In genomic region chr4:71571346-71571745, GRCh38 we compare ENCODE assay signal across 7 cellular contexts.
"Had no signal": no experiment of that assay in that cellular context is flagged by ENCODE, and none has a peak within 500 bp of the region (broad histone marks: within the 10 kb centered on the region; RNA-seq: fewer than 3 reads in every experiment).

No MANE protein-coding gene starts in this region.

- H3K4me3 Mint-ChIP-seq: GM23338, H9 had no signal

- H3K4me3 ChIP-seq: GM23338 had no signal

- H2AFZ ChIP-seq: GM23338 had no signal

- DNase-seq: H9, HCEC 1CT, IMR-90 had no signal

- FAIRE-seq: H1, H54, HTR-8/SVneo had no signal

- H3K4me2 ChIP-seq: GM23338 had no signal
